ENCODE assay signal across 34 cellular contexts in genomic region chr14:37289688-37290087, GRCh38.
"Had no signal": no experiment of that assay in that cellular context is flagged by ENCODE, and none has a peak within 500 bp of the region (broad histone marks: within the 10 kb centered on the region; RNA-seq: fewer than 3 reads in every experiment).

No MANE protein-coding gene starts in this region.

- H3K27me3 Mint-ChIP-seq: activated B cell treated with CpG ODN at 0.5 μM for 24 hours; activated CD4-positive, alpha-beta memory T cell treated with anti-CD3 and anti-CD28 coated beads for 36 hours; activated CD4-positive, alpha-beta T cell treated with anti-CD3 and anti-CD28 coated beads, Interleukin-2, amount 10 ng/mL, durations not matched to agents 24 days and 14 days; activated CD8-positive, alpha-beta T cell treated with anti-CD3 and anti-CD28 coated beads for 36 hours; activated naive CD8-positive, alpha-beta T cell treated with anti-CD3 and anti-CD28 coated beads for 36 hours; activated T-helper 17 cell treated with anti-CD3 and anti-CD28 coated beads, Interleukin-2, amount 50 U/mL, for 72 hours had no signal

- H3K27me3 ChIP-seq: adrenal gland, body of pancreas, brain microvascular endothelial cell, breast epithelium had no signal

- H3K9me3 Mint-ChIP-seq: activated naive CD4-positive, alpha-beta T cell treated with anti-CD3 and anti-CD28 coated beads for 36 hours had no signal

- H3K4me3 ChIP-seq: adrenal gland, body of pancreas, breast epithelium had no signal

- H3K4me1 Mint-ChIP-seq: activated B cell treated with CpG ODN at 0.5 μM for 24 hours; activated CD4-positive, alpha-beta T cell treated with anti-CD3 and anti-CD28 coated beads, Interleukin-2, amount 10 ng/mL, durations not matched to agents 24 days and 14 days; activated naive CD8-positive, alpha-beta T cell treated with anti-CD3 and anti-CD28 coated beads for 36 hours; activated T-helper 17 cell treated with anti-CD3 and anti-CD28 coated beads, Interleukin-2, amount 50 U/mL, for 72 hours had no signal

- H3K4me1 ChIP-seq: adrenal gland, body of pancreas, breast epithelium had no signal

- H3K27ac ChIP-seq: adrenal gland, body of pancreas, brain microvascular endothelial cell, breast epithelium had no signal

- H3K9me3 ChIP-seq: adrenal gland, body of pancreas, breast epithelium had no signal

- H3K4me3 Mint-ChIP-seq: activated B cell treated with CpG ODN at 0.5 μM for 24 hours; activated CD4-positive, alpha-beta memory T cell treated with anti-CD3 and anti-CD28 coated beads for 36 hours; activated CD4-positive, alpha-beta T cell treated with anti-CD3 and anti-CD28 coated beads, Interleukin-2, amount 10 ng/mL, durations not matched to agents 24 days and 14 days; activated CD8-positive, alpha-beta T cell treated with anti-CD3 and anti-CD28 coated beads for 36 hours; activated naive CD4-positive, alpha-beta T cell treated with anti-CD3 and anti-CD28 coated beads for 36 hours; activated naive CD8-positive, alpha-beta T cell treated with anti-CD3 and anti-CD28 coated beads for 36 hours; activated T-cell treated with anti-CD3 and anti-CD28 coated beads, Interleukin-2, amount 50 U/mL, for 4 hours; activated T-cell treated with anti-CD3 and anti-CD28 coated beads, Interleukin-2, amount 50 U/mL, for 72 hours; activated T-helper 1 cell treated with anti-CD3 and anti-CD28 coated beads, Interleukin-12 subunit alpha, Interleukin-12 subunit beta, Interleukin-2, Interleukin-4 antibody, amounts not matched to agents 30 ng/mL and 10 ng/mL and 1 ng/mL, durations not matched to agents 14 hours and 24 hours and 36 hours; activated T-helper 17 cell treated with anti-CD3 and anti-CD28 coated beads, Interleukin-2, amount 50 U/mL, for 72 hours; T-helper 1 cell treated with Interleukin-12 subunit alpha and Interleukin-12 subunit beta and Interleukin-4 antibody, amounts not matched to agents 30 μg/mL and 1 μg/mL, for 36 hours; T-helper 2 cell treated with Interferon-gamma antibody and Interleukin-4, amounts not matched to agents 5 μg/mL and 100 μg/mL, for 36 hours had no signal

- H3K27ac Mint-ChIP-seq: activated B cell treated with CpG ODN at 0.5 μM for 24 hours; activated CD4-positive, alpha-beta memory T cell treated with anti-CD3 and anti-CD28 coated beads for 36 hours; activated CD4-positive, alpha-beta T cell treated with anti-CD3 and anti-CD28 coated beads, Interleukin-2, amount 10 ng/mL, durations not matched to agents 24 days and 14 days; activated CD8-positive, alpha-beta T cell treated with anti-CD3 and anti-CD28 coated beads for 36 hours; activated naive CD4-positive, alpha-beta T cell treated with anti-CD3 and anti-CD28 coated beads for 36 hours; activated naive CD4-positive, alpha-beta T cell treated with anti-CD3 and anti-CD28 coated beads, Interleukin-2, amount 50 U/mL, for 72 hours; activated naive CD8-positive, alpha-beta T cell treated with anti-CD3 and anti-CD28 coated beads for 36 hours; activated T-cell treated with anti-CD3 and anti-CD28 coated beads, Interleukin-2, amount 50 U/mL, for 72 hours; activated T-helper 1 cell treated with anti-CD3 and anti-CD28 coated beads, Interleukin-12 subunit alpha, Interleukin-12 subunit beta, Interleukin-2, Interleukin-4 antibody, amounts not matched to agents 30 ng/mL and 10 ng/mL and 1 ng/mL, durations not matched to agents 14 hours and 24 hours and 36 hours; activated T-helper 17 cell treated with anti-CD3 and anti-CD28 coated beads, Interleukin-2, amount 50 U/mL, for 72 hours; T-helper 1 cell treated with Interleukin-12 subunit alpha and Interleukin-12 subunit beta and Interleukin-4 antibody, amounts not matched to agents 30 μg/mL and 1 μg/mL, for 36 hours; T-helper 2 cell treated with Interferon-gamma antibody and Interleukin-4, amounts not matched to agents 5 μg/mL and 100 μg/mL, for 36 hours had no signal

- ATAC-seq: activated CD8-positive, alpha-beta T cell treated with anti-CD3 and anti-CD28 coated beads for 36 hours; activated naive CD4-positive, alpha-beta T cell treated with anti-CD3 and anti-CD28 coated beads, Interleukin-2, amount 50 U/mL, for 72 hours; activated T-cell treated with anti-CD3 and anti-CD28 coated beads, Interleukin-2, amount 50 U/mL, for 4 hours; activated T-cell treated with anti-CD3 and anti-CD28 coated beads, Interleukin-2, amount 50 U/mL, for 72 hours; activated T-helper 17 cell treated with anti-CD3 and anti-CD28 coated beads, Interleukin-2, amount 50 U/mL, for 72 hours; body of pancreas had no signal

- H3K36me3 ChIP-seq: adrenal gland, brain microvascular endothelial cell, breast epithelium had no signal

- DNase-seq: activated B cell treated with CpG ODN at 0.5 μM for 24 hours; activated CD4-positive, alpha-beta memory T cell treated with anti-CD3 and anti-CD28 coated beads for 36 hours; activated CD4-positive, alpha-beta T cell treated with anti-CD3 and anti-CD28 coated beads for 4 hours; activated CD4-positive, alpha-beta T cell treated with anti-CD3 and anti-CD28 coated beads, Interleukin-2, amount 10 ng/mL, durations not matched to agents 24 days and 14 days; activated CD4-positive, alpha-beta T cell treated with anti-CD3 and anti-CD28 coated beads, Interleukin-2, amount 50 U/mL, for 1 hour; activated CD4-positive, alpha-beta T cell treated with anti-CD3 and anti-CD28 coated beads, Interleukin-2, amount 50 U/mL, for 4 hours; activated CD4-positive, CD25-positive, alpha-beta regulatory T cell treated with anti-CD3 and anti-CD28 coated beads, Interleukin-2, amount 50 U/mL, for 72 hours; activated CD8-positive, alpha-beta memory T cell treated with anti-CD3 and anti-CD28 coated beads, Interleukin-2, amount 50 U/mL, for 4 hours; activated CD8-positive, alpha-beta T cell treated with anti-CD3 and anti-CD28 coated beads for 36 hours; activated effector memory CD4-positive, alpha-beta T cell treated with anti-CD3 and anti-CD28 coated beads, Interleukin-2, amount 50 U/mL, for 16 hours; activated gamma-delta T cell treated with Interleukin-2 at 50 U/mL for 16 hours; activated naive CD4-positive, alpha-beta T cell; activated naive CD4-positive, alpha-beta T cell treated with anti-CD3 and anti-CD28 coated beads for 36 hours; activated naive CD4-positive, alpha-beta T cell treated with anti-CD3 and anti-CD28 coated beads, Interleukin-2, amount 50 U/mL, for 16 hours; activated naive CD8-positive, alpha-beta T cell treated with anti-CD3 and anti-CD28 coated beads for 36 hours; activated T-cell treated with anti-CD3 and anti-CD28 coated beads for 4 hours; activated T-cell treated with anti-CD3 and anti-CD28 coated beads, Interleukin-2, amount 50 U/mL, for 1 hour; activated T-cell treated with anti-CD3 and anti-CD28 coated beads, Interleukin-2, amount 50 U/mL, for 4 hours; activated T-cell treated with anti-CD3 and anti-CD28 coated beads, Interleukin-2, amount 50 U/mL, for 72 hours; adrenal gland; amniotic stem cell; aorta; body of pancreas; brain microvascular endothelial cell; central memory CD4-positive, alpha-beta T cell; T-helper 1 cell; T-helper 2 cell; T-helper 9 cell had no signal

- H3K36me3 Mint-ChIP-seq: activated CD4-positive, alpha-beta memory T cell treated with anti-CD3 and anti-CD28 coated beads for 36 hours; activated naive CD8-positive, alpha-beta T cell treated with anti-CD3 and anti-CD28 coated beads for 36 hours had no signal
